In the genomic region with DNA sequence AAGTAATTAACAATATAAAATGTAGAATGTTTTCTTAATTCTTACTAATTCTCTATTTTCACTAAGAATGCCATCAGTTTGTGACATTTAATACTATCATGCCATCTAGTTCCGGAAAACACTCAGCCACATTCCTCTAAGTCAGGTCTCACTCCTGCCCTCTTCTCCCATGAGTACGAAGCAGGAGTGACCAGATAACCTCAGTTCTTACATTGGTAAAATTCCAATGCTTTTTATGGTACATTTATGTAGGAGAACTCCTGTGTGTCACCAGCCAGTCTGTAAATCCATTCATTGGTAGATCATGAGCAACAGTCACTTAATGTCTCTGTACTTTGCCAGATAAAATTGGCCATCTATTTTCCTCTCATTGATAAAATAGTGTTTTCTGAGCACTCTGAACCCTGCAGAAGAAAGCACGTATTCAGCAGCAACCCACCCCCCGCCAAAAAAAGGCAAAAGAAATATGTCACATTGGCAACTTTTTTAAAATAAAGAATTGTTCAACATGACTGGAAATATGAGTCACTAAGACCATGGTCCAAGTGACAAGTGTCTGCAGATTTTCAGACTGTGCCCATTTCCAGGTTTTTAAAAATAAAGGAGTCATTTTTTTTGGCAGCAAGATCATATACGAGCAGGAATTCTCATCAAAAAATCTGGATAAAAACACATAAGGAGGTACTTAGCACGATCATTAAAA, we compare ENCODE assay signal across 22 cellular contexts.
"Had no signal": no experiment of that assay in that cellular context is flagged by ENCODE, and none has a peak within 500 bp of the region (broad histone marks: within the 10 kb centered on the region; RNA-seq: fewer than 3 reads in every experiment).

No MANE protein-coding gene starts in this region.

- H3K4me1 ChIP-seq: uterus had no signal

- FAIRE-seq: bronchial epithelial cell had no signal

- H3K27me3 ChIP-seq: gastroesophageal sphincter, neural progenitor cell, sigmoid colon, uterus had no signal

- H3K27ac ChIP-seq: coronary artery, gastroesophageal sphincter, neural progenitor cell, sigmoid colon, uterus, WERI-Rb-1 had no signal

- H3K9me3 ChIP-seq: gastroesophageal sphincter, uterus had no signal

- H3K4me3 ChIP-seq: coronary artery, gastroesophageal sphincter, lung, neural progenitor cell, sigmoid colon, uterus had no signal

- H3K36me3 ChIP-seq: neural progenitor cell, sigmoid colon, uterus, WERI-Rb-1 had no signal

- DNase-seq: activated CD4-positive, alpha-beta T cell treated with anti-CD3 and anti-CD28 coated beads for 1 hour; activated CD4-positive, alpha-beta T cell treated with anti-CD3 and anti-CD28 coated beads, Interleukin-2, amount 50 U/mL, for 1 hour; activated CD8-positive, alpha-beta T cell treated with anti-CD3 and anti-CD28 coated beads, Interleukin-2, amount 10 ng/mL, durations not matched to agents 7 days and 5 days; activated naive CD4-positive, alpha-beta T cell treated with anti-CD3 and anti-CD28 coated beads for 36 hours; activated naive CD8-positive, alpha-beta T cell treated with anti-CD3 and anti-CD28 coated beads, Interleukin-2, amount 10 ng/mL, durations not matched to agents 7 days and 5 days; activated T-cell treated with anti-CD3 and anti-CD28 coated beads, Interleukin-2, amount 50 U/mL, for 4 hours; amniotic stem cell; endodermal cell; head of caudate nucleus; islet precursor cell; naive thymus-derived CD8-positive, alpha-beta T cell; sigmoid colon; stimulated activated CD4-positive, alpha-beta T cell treated with anti-CD3 and anti-CD28 coated beads, Interleukin-2, amount 100 ng/mL, for 48 hours; stimulated activated CD8-positive, alpha-beta memory T cell treated with anti-CD3 and anti-CD28 coated beads, Interleukin-4, amount 100 ng/mL, for 48 hours; stimulated activated naive B cell treated with anti-CD40 and anti-IgM and Interleukin-4, amounts not matched to agents 10 μg/mL and 1 μg/mL and 100 μg/mL, for 72 hours; uterus; WERI-Rb-1 had no signal

- ATAC-seq: activated CD8-positive, alpha-beta T cell treated with anti-CD3 and anti-CD28 coated beads, Interleukin-2, amount 10 ng/mL, durations not matched to agents 7 days and 5 days; activated T-cell treated with anti-CD3 and anti-CD28 coated beads, Interleukin-2, amount 50 U/mL, for 4 hours; gastroesophageal sphincter; naive thymus-derived CD8-positive, alpha-beta T cell; stimulated activated naive B cell treated with anti-CD40 and anti-IgM and Interleukin-4, amounts not matched to agents 10 μg/mL and 1 μg/mL and 100 μg/mL, for 72 hours had no signal
